In genomic region chr9:91729558-91729842, GRCh38 we compare ENCODE assay signal across 17 cellular contexts.
DNase-seq lines count a peak whose midpoint lies in the region; ATAC-seq, FAIRE-seq and TF ChIP-seq lines count a peak whose summit lies in the region.
"Had no signal": no experiment of that assay in that cellular context is flagged by ENCODE, and none has a peak within 500 bp of the region (broad histone marks: within the 10 kb centered on the region; RNA-seq: fewer than 3 reads in every experiment).

No MANE protein-coding gene starts in this region.

- H2BK15ac ChIP-seq in mesenchymal stem cell (ENCODE audit: low read depth, poor library complexity, severe bottlenecking) = no peak overlapping the region

- WGBS in mesenchymal stem cell = 88% methylated on average over 8 of the region's 9 CpGs
- 76 to 100% methylated on average over 1 to 9 of the region's 9 CpGs for WGBS in transverse colon (ENCODE audit: low coverage in 1 of 2), 2 donors

- TF ChIP-seq CTCF in astrocyte (IDR thresholded peaks at IDR 0.05; ENCODE audit: insufficient read depth, low read depth, low read length) (no peak), transverse colon (IDR thresholded peaks at IDR 0.05) (no peak)

- no peak overlapping the region for H2BK120ac ChIP-seq in mesenchymal stem cell (ENCODE audit: low read depth, low read length)

- H3K4ac ChIP-seq in mesenchymal stem cell (ENCODE audit: low read depth in 1 of 2, low read length in 2 of 2) = no peak overlapping the region

- H3K9me3 Mint-ChIP-seq in astrocyte (ENCODE audit: unreplicated experiment) = no peaks in the 10 kb centered on the region
- H3K9me3 Mint-ChIP-seq in activated naive CD8-positive, alpha-beta T cell treated with anti-CD3 and anti-CD28 coated beads for 36 hours = no peaks in the 10 kb centered on the region
- H3K9me3 Mint-ChIP-seq in CD4-positive, alpha-beta memory T cell = no peaks in the 10 kb centered on the region
- H3K9me3 Mint-ChIP-seq: CD4-positive, alpha-beta T cell had no signal

- H3K27ac ChIP-seq in astrocyte (ENCODE audit: low read depth, low read length) (no peak overlapping the region), mesenchymal stem cell (ENCODE audit: low read length, poor library complexity, severe bottlenecking) (no peak overlapping the region), transverse colon (peak overlapping the region in 3 of 4 donors; percentile 1 to 62 (median 54))
- no peak overlapping the region for H3K27ac ChIP-seq in CD4-positive, alpha-beta memory T cell (ENCODE audit: low read depth, low read length)
- H3K27ac ChIP-seq: PC-9 had no signal

- H3K4me1 Mint-ChIP-seq in astrocyte (ENCODE audit: low read depth, unreplicated experiment) = peaks cover 15% of the 10 kb centered on the region
- H3K4me1 Mint-ChIP-seq in activated naive CD8-positive, alpha-beta T cell treated with anti-CD3 and anti-CD28 coated beads for 36 hours = no peaks in the 10 kb centered on the region
- no peaks in the 10 kb centered on the region for H3K4me1 Mint-ChIP-seq in CD4-positive, alpha-beta memory T cell

- no peak for TF ChIP-seq POLR2A in transverse colon (IDR thresholded peaks at IDR 0.05)

- in situ Hi-C loops in transverse colon (cut with MboI; ENCODE audit: low pct_ligation_motif_present in 1 of 4, low pct_unique_long_range_greater_than_20kb in 1 of 4, low sequenced_read_pairs in 3 of 4) = loop anchor here in 2 of 4 donors (10.0 to 25.0 kb wide), 2 partner anchors 208 to 815 kb away; no protein-coding TSS in a partner anchor

- no peak overlapping the region for H2BK5ac ChIP-seq in mesenchymal stem cell (ENCODE audit: low read depth, low read length, poor library complexity, severe bottlenecking)

- POLR2A ChIA-PET in CD4-positive, alpha-beta memory T cell (lab: Charles Lee; ENCODE audit: partially characterized antibody) = no interaction called here

- no peak overlapping the region for H3K4me3 Mint-ChIP-seq in astrocyte (ENCODE audit: unreplicated experiment)
- H3K4me3 Mint-ChIP-seq in activated naive CD8-positive, alpha-beta T cell treated with anti-CD3 and anti-CD28 coated beads for 36 hours = no peak overlapping the region
- H3K4me3 Mint-ChIP-seq in CD4-positive, alpha-beta memory T cell = no peak overlapping the region
- H3K4me3 Mint-ChIP-seq: CD4-positive, alpha-beta T cell had no signal

- TF ChIP-seq EP300 in transverse colon (IDR thresholded peaks at IDR 0.05; ENCODE audit: low read depth) = no peak

- peaks cover 10% of the 10 kb centered on the region for H3K79me1 ChIP-seq in mesenchymal stem cell (replicated peaks; ENCODE audit: low read length, poor library complexity, severe bottlenecking)

- H3K36me3 ChIP-seq in astrocyte (ENCODE audit: insufficient read depth, low read length) (no peaks in the 10 kb centered on the region), mesenchymal stem cell (ENCODE audit: control insufficient read depth in 1 of 2, insufficient read depth in 2 of 2, low read depth in 1 of 2, low read length in 2 of 2) (peaks cover 7 to 57% of the 10 kb centered on the region in 2 experiments), transverse colon (no peaks in the 10 kb centered on the region)
- H3K36me3 ChIP-seq in CD4-positive, alpha-beta memory T cell (ENCODE audit: insufficient read depth, low read length) = no peaks in the 10 kb centered on the region

- H3K27me3 Mint-ChIP-seq in astrocyte (ENCODE audit: low read depth, unreplicated experiment) = no peaks in the 10 kb centered on the region
- no peaks in the 10 kb centered on the region for H3K27me3 Mint-ChIP-seq in activated naive CD8-positive, alpha-beta T cell treated with anti-CD3 and anti-CD28 coated beads for 36 hours
- H3K27me3 Mint-ChIP-seq in CD4-positive, alpha-beta memory T cell = peaks cover 1 to 8% of the 10 kb centered on the region in 2 donors

- H3K9me3 ChIP-seq in astrocyte (ENCODE audit: insufficient read depth, low read depth, low read length) (no peaks in the 10 kb centered on the region), mesenchymal stem cell (ENCODE audit: control insufficient read depth, low read length) (no peaks in the 10 kb centered on the region), transverse colon (no peaks in the 10 kb centered on the region)
- no peaks in the 10 kb centered on the region for H3K9me3 ChIP-seq in CD4-positive, alpha-beta memory T cell (ENCODE audit: control insufficient read depth in 1 of 2, low read length in 2 of 2)

- DNase-seq in astrocyte (ENCODE audit: low read depth) (no peak), Right ventricle myocardium superior (no peak), mesenchymal stem cell (no peak), transverse colon (no peak), 8988T (no peak)
- DNase-seq in activated naive CD8-positive, alpha-beta T cell treated with anti-CD3 and anti-CD28 coated beads for 36 hours = no peak
- no peak for DNase-seq in CD4-positive, alpha-beta memory T cell
- DNase-seq: ACHN; Calu3; CD4-positive, alpha-beta T cell; DMS53; NCI-H1417 treated with DMSO at 0.1 percent for 48 hours; NCI-H510A treated with DMSO at 0.1 percent for 48 hours; NCI-H82; PC-9 had no signal

- no peaks in the 10 kb centered on the region for H3K79me2 ChIP-seq in astrocyte (ENCODE audit: insufficient read depth, low read length)

- H3K9ac ChIP-seq in astrocyte (ENCODE audit: low read length) (no peak overlapping the region), mesenchymal stem cell (ENCODE audit: low read length) (peak overlapping the region; percentile 24)

- intact Hi-C loops in Right ventricle myocardium superior (cut with DNase I) = no loop called here
- intact Hi-C loops in transverse colon (cut with DNase I; ENCODE audit: low total_unique reads) = loop anchor here (10.0 kb wide), 1 partner anchor 685 kb away; no protein-coding TSS in a partner anchor
- intact Hi-C loops in CD4-positive, alpha-beta memory T cell (cut with micrococcal nuclease) = loop anchor here (5.0 kb wide), 1 partner anchor 302 kb away; no protein-coding TSS in a partner anchor

- H3K18ac ChIP-seq in mesenchymal stem cell (ENCODE audit: low read depth in 1 of 2, low read length in 2 of 2) = no peak overlapping the region

- CTCF ChIA-PET in CD4-positive, alpha-beta memory T cell (lab: Charles Lee; ENCODE audit: partially characterized antibody) = interaction anchor here (1.0 to 2.1 kb wide), 3 partner anchors 11 to 814 kb away, joined by 3 to 7 read pairs (median 3); no protein-coding TSS in a partner anchor

- no peak overlapping the region for H4K91ac ChIP-seq in mesenchymal stem cell (ENCODE audit: low read length)

- H2BK12ac ChIP-seq in mesenchymal stem cell (ENCODE audit: low read length in 2 of 2) = no peak overlapping the region

- H3K4me3 ChIP-seq in astrocyte (ENCODE audit: insufficient read depth, low read depth, low read length) = no peak overlapping the region
- H3K4me3 ChIP-seq in mesenchymal stem cell (ENCODE audit: insufficient read depth in 1 of 2, low read depth in 1 of 2, low read length in 2 of 2) = no peak overlapping the region
- H3K4me3 ChIP-seq in transverse colon = no peak overlapping the region
- H3K4me3 ChIP-seq in CD4-positive, alpha-beta memory T cell (ENCODE audit: low read length in 2 of 2) = no peak overlapping the region
- H3K4me3 ChIP-seq: K562, PC-9 had no signal

- peaks cover 4% of the 10 kb centered on the region for H3K4me1 ChIP-seq in astrocyte (ENCODE audit: insufficient read depth, low read length)
- peaks cover 11% of the 10 kb centered on the region for H3K4me1 ChIP-seq in mesenchymal stem cell (ENCODE audit: control insufficient read depth, insufficient read depth, low read depth, low read length)
- peaks cover 0 to 8% (median 1%) of the 10 kb centered on the region in 4 donors for H3K4me1 ChIP-seq in transverse colon
- no peaks in the 10 kb centered on the region for H3K4me1 ChIP-seq in CD4-positive, alpha-beta memory T cell (ENCODE audit: insufficient read depth, low read length)

- H2AFZ ChIP-seq in astrocyte (ENCODE audit: low read depth, low read length) (no peak overlapping the region), mesenchymal stem cell (ENCODE audit: low read depth, low read length) (no peak overlapping the region)
- H2AFZ ChIP-seq: PC-9 had no signal

- no peak overlapping the region for H3K23ac ChIP-seq in mesenchymal stem cell (ENCODE audit: low read length in 2 of 2)

- H3K27me3 ChIP-seq in astrocyte (ENCODE audit: insufficient read depth, low read length) (no peaks in the 10 kb centered on the region), mesenchymal stem cell (ENCODE audit: control insufficient read depth in 1 of 2, insufficient read depth in 1 of 2, low read length in 2 of 2) (no peaks in the 10 kb centered on the region), transverse colon (no peaks in the 10 kb centered on the region)
- H3K27me3 ChIP-seq in CD4-positive, alpha-beta memory T cell (ENCODE audit: insufficient read depth, low read length) = no peaks in the 10 kb centered on the region

- FAIRE-seq in astrocyte (lab: Jason Lieb, UNC) = no peak
- FAIRE-seq: H1 had no signal

- no peak overlapping the region for H4K8ac ChIP-seq in mesenchymal stem cell (ENCODE audit: low read length)

- H2AK5ac ChIP-seq in mesenchymal stem cell (ENCODE audit: low read length, severe bottlenecking) = no peak overlapping the region

- peak; percentile 20 for ATAC-seq in Right ventricle myocardium superior (ENCODE audit: poor library complexity)
- ATAC-seq: K562 had no signal

- H3K4me2 ChIP-seq in astrocyte (ENCODE audit: low read length) (peak overlapping the region; percentile 3), mesenchymal stem cell (ENCODE audit: low read length, poor library complexity, severe bottlenecking) (no peak overlapping the region)
- H3K4me2 ChIP-seq: PC-9 had no signal

- peaks cover 5% of the 10 kb centered on the region for H3K36me3 Mint-ChIP-seq in astrocyte (ENCODE audit: low read depth, unreplicated experiment)
- H3K36me3 Mint-ChIP-seq in activated naive CD8-positive, alpha-beta T cell treated with anti-CD3 and anti-CD28 coated beads for 36 hours = no peaks in the 10 kb centered on the region
- H3K36me3 Mint-ChIP-seq in CD4-positive, alpha-beta memory T cell = no peaks in the 10 kb centered on the region

- H4K20me1 ChIP-seq in astrocyte (ENCODE audit: insufficient read depth, low read length) = no peaks in the 10 kb centered on the region

- no peak overlapping the region for H3K14ac ChIP-seq in mesenchymal stem cell (ENCODE audit: low read length in 2 of 2)

- peak overlapping the region; percentile 43 for H3K27ac Mint-ChIP-seq in astrocyte (ENCODE audit: unreplicated experiment)
- no peak overlapping the region for H3K27ac Mint-ChIP-seq in activated naive CD8-positive, alpha-beta T cell treated with anti-CD3 and anti-CD28 coated beads for 36 hours
- no peak overlapping the region for H3K27ac Mint-ChIP-seq in CD4-positive, alpha-beta memory T cell
- H3K27ac Mint-ChIP-seq: CD4-positive, alpha-beta T cell had no signal

Comparison
In these comparisons a context has a peak if more than half of its experiments do, and no peak if none do; other contexts are left out.
1. H3K27ac ChIP-seq: peak in transverse colon (3 of 4); none in astrocyte (single experiment), mesenchymal stem cell (single experiment) and CD4-positive, alpha-beta memory T cell (single experiment).